Comparison of ENCODE assay signal across 1 cellular context in the genomic region with DNA sequence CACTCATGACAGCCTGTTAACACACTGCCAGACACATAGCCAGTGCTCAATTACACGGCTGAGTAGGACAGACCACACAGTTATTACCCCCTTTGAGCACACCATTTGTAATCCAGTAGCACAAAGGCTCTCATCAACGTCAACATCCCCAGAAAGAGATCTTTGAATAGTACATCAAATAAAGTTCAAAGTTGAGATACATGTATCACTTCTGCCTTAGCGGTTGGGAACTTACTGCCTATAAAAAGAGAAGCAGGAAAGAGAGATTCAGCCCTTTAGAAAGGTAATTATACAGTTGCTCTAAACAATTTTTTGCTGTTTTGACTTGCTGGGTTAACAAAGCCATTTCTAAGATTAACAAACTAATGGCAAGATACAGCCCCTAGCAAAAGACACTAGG.
TF ChIP-seq lines count a peak whose summit lies in the region.

No MANE protein-coding gene starts in this region.

TF ChIP-seq in IMR-90, 13 proteins besides CTCF, POLR2A, EP300 and RAD21 (continued from another document):
- no peak for TF ChIP-seq ELK1 (IDR thresholded peaks at IDR 0.05; ENCODE audit: borderline replicate concordance, low read depth, low read length)
- TF ChIP-seq RCOR1 (IDR thresholded peaks at IDR 0.05; ENCODE audit: insufficient replicate concordance, low read length), result no peak
- no peak for TF ChIP-seq NFE2L2 (IDR thresholded peaks at IDR 0.05; ENCODE audit: low read depth, low read length)
- TF ChIP-seq SMC3 (IDR thresholded peaks at IDR 0.05; ENCODE audit: low read depth, low read length), result no peak
